In genomic region chr15:40054056-40054745, GRCh38 we compare ENCODE assay signal across 8 cellular contexts. TPM values are rescaled to one million over a fixed set of nuclear protein-coding genes. Genes with fewer than 3 reads are reported as not detected.
A peak's percentile ranks its signal among the peaks of the same experiment; 100 is the strongest.
DNase-seq lines count a peak whose midpoint lies in the region; ATAC-seq and TF ChIP-seq lines count a peak whose summit lies in the region.

No MANE protein-coding gene starts in this region.

- H3K4me1 ChIP-seq in DOHH2 (ENCODE audit: control insufficient read depth, low read length) (peaks cover 98% of the 10 kb centered on the region), colonic mucosa (peaks cover 23% of the 10 kb centered on the region)

- H3K4me3 ChIP-seq in DOHH2 (ENCODE audit: low read length) (peak overlapping the region; percentile 67), colonic mucosa (no peak overlapping the region)

- H3K27me3 ChIP-seq in DOHH2 (ENCODE audit: control insufficient read depth, low read length) (no peaks in the 10 kb centered on the region), colonic mucosa (no peaks in the 10 kb centered on the region)

- H3K36me3 ChIP-seq in DOHH2 (ENCODE audit: control insufficient read depth, low read length) (peaks cover 13% of the 10 kb centered on the region), colonic mucosa (no peaks in the 10 kb centered on the region)

- H3K9me3 ChIP-seq in DOHH2 (ENCODE audit: control insufficient read depth, insufficient read depth, low read length): no peaks in the 10 kb centered on the region
- H3K9me3 ChIP-seq in colonic mucosa: no peaks in the 10 kb centered on the region

- H3K9me2 ChIP-seq in DOHH2 (replicated peaks; ENCODE audit: control insufficient read depth, low read length): no peaks in the 10 kb centered on the region

- peak overlapping the region; percentile 92 for H3K27ac ChIP-seq in DOHH2 (ENCODE audit: low read depth, low read length)
- H3K27ac ChIP-seq in colonic mucosa: no peak overlapping the region

- H3K4me2 ChIP-seq in DOHH2 (ENCODE audit: low read length): peak overlapping the region; percentile 96

- H3K79me2 ChIP-seq in DOHH2 (ENCODE audit: control insufficient read depth, low read length): peaks cover 5% of the 10 kb centered on the region; the same call in 1 of the 2 replicates

- DNase-seq in colonic mucosa (no peak), DMS114 treated with DMSO at 0.1 percent for 48 hours (lab: John Stamatoyannopoulos, UW; ENCODE audit: unreplicated experiment) (no peak), GM19238 (ENCODE audit: insufficient read length, low spot score) (no peak), NCI-H1436 treated with DMSO at 0.1 percent for 48 hours (lab: John Stamatoyannopoulos, UW) (no peak), GM19240 (ENCODE audit: insufficient read length, low spot score) (no peak)

- peaks cover 31% of the 10 kb centered on the region for H3F3A ChIP-seq in DOHH2 (ENCODE audit: control insufficient read depth, insufficient read depth)

- ATAC-seq in GM19438 (IDR thresholded peaks at IDR 0.05; ENCODE audit: low read depth, unreplicated experiment) (peak; percentile 50), HG03378 (IDR thresholded peaks at IDR 0.05; ENCODE audit: unreplicated experiment) (peak; percentile 30)

- peak overlapping the region; percentile 50 to 73 for H3K9ac ChIP-seq in colonic mucosa (ENCODE audit: low read depth in 2 of 2, low read length in 2 of 2)

- intact Hi-C loops in colonic mucosa (cut with DNase I): loop anchor here (5.0 kb wide), 1 partner anchor 53 kb away; the partner anchor contains the start of gene BMF

- TF ChIP-seq CTCF in DOHH2 (IDR thresholded peaks at IDR 0.05; ENCODE audit: low read depth, low read length, poor library complexity, severe bottlenecking): no peak
- no peak for TF ChIP-seq CTCF in colonic mucosa (IDR thresholded peaks at IDR 0.05)

- H4K20me1 ChIP-seq in DOHH2 (ENCODE audit: control insufficient read depth, insufficient read depth, low read depth, low read length): no peaks in the 10 kb centered on the region

RNA-seq across cellular contexts. Expression of gene SRP14, which starts 15.2 kb away (rescaled TPM):
- total RNA-seq in colonic mucosa: 100 to 1,000 TPM; 163 to 167 TPM

RNA-seq across cellular contexts. Expression of gene BMF, which starts 54.5 kb away (rescaled TPM):
- total RNA-seq in colonic mucosa: 10 to 100 TPM in 1 of 2 donors, 1 to 10 TPM in 1; 5.0 to 11.6 TPM
